In genomic region chr3:37624276-37624675, GRCh38 we compare ENCODE assay signal across 27 cellular contexts.
"Had no signal": no experiment of that assay in that cellular context is flagged by ENCODE, and none has a peak within 500 bp of the region (broad histone marks: within the 10 kb centered on the region; RNA-seq: fewer than 3 reads in every experiment).

No MANE protein-coding gene starts in this region.

- H3K4me1 ChIP-seq: SJCRH30 had no signal

- H3K36me3 ChIP-seq: brain microvascular endothelial cell, SJCRH30 had no signal

- H3K27ac ChIP-seq: brain microvascular endothelial cell, SJCRH30, SK-N-MC had no signal

- H3K4me3 ChIP-seq: K562, SJCRH30, SK-N-MC had no signal

- ATAC-seq: activated CD8-positive, alpha-beta memory T cell treated with anti-CD3 and anti-CD28 coated beads, Interleukin-2, amount 10 ng/mL, durations not matched to agents 7 days and 5 days; activated naive CD8-positive, alpha-beta T cell treated with anti-CD3 and anti-CD28 coated beads, Interleukin-2, amount 50 U/mL, for 24 hours; K562; Panc1 had no signal

- H3K9me3 ChIP-seq: SJCRH30 had no signal

- H3K27me3 ChIP-seq: SJCRH30 had no signal

- DNase-seq: activated B cell treated with CpG ODN at 0.5 μM for 24 hours; activated CD4-positive, alpha-beta memory T cell treated with anti-CD3 and anti-CD28 coated beads for 36 hours; activated CD4-positive, alpha-beta T cell treated with anti-CD3 and anti-CD28 coated beads for 4 hours; activated CD4-positive, alpha-beta T cell treated with anti-CD3 and anti-CD28 coated beads, Interleukin-2, amount 50 U/mL, for 1 hour; activated CD4-positive, CD25-positive, alpha-beta regulatory T cell treated with anti-CD3 and anti-CD28 coated beads, Interleukin-2, amount 50 U/mL, for 72 hours; activated CD8-positive, alpha-beta memory T cell treated with anti-CD3 and anti-CD28 coated beads, Interleukin-2, amount 10 ng/mL, durations not matched to agents 7 days and 5 days; activated CD8-positive, alpha-beta memory T cell treated with anti-CD3 and anti-CD28 coated beads, Interleukin-2, amount 50 U/mL, for 48 hours; activated effector memory CD4-positive, alpha-beta T cell treated with Interleukin-2 at 50 U/mL for 16 hours; activated naive CD4-positive, alpha-beta T cell treated with anti-CD3 and anti-CD28 coated beads, Interleukin-2, amount 10 ng/mL, durations not matched to agents 7 days and 5 days; activated naive CD8-positive, alpha-beta T cell treated with anti-CD3 and anti-CD28 coated beads, Interleukin-2, amount 50 U/mL, for 24 hours; activated T-cell treated with anti-CD3 and anti-CD28 coated beads, Interleukin-2, amount 50 U/mL, for 48 hours; anterior cingulate cortex; brain microvascular endothelial cell; central memory CD4-positive, alpha-beta T cell; NCI-H1092 treated with DMSO at 0.1 percent for 48 hours; NCI-H187; NCI-H2029 treated with DMSO at 0.1 percent for 48 hours; NCI-H2227 treated with DMSO at 0.1 percent for 48 hours; NCI-H446; NCI-H510A treated with DMSO at 0.1 percent for 48 hours; NCI-H526 treated with DMSO at 0.1 percent for 48 hours; SHP77; SJCRH30; T1000 had no signal
